ENCODE assay signal across 24 cellular contexts in the genomic region with DNA sequence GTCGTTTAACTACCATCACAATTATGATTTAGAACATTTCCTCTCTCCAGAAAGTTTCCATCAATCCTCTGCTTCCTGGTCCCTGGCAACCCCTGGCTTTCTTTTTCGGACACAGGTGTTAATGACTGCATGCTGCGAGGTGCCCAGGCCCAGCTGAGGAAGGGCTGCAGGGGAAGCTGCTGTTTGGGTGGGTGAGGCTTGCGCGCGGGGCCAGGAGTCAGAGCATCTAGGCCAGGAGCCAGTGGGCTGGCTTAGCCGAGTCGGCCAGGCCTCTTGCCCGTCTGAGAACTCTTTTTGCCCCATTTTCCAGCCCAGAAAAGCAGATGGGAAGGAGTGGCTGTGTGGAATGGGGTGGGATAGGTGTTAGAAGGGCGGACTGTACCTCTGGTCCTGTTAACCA. TPM values are rescaled to one million over a fixed set of nuclear protein-coding genes. Genes with fewer than 3 reads are reported as not detected.
A peak's percentile ranks its signal among the peaks of the same experiment; 100 is the strongest.
DNase-seq lines count a peak whose midpoint lies in the region; FAIRE-seq and TF ChIP-seq lines count a peak whose summit lies in the region.
"Had no signal": no experiment of that assay in that cellular context is flagged by ENCODE, and none has a peak within 500 bp of the region (broad histone marks: within the 10 kb centered on the region; RNA-seq: fewer than 3 reads in every experiment).

No MANE protein-coding gene starts in this region.

- intact Hi-C loops in spleen (cut with DNase I; ENCODE audit: low total_unique reads) = no loop called here

- TF ChIP-seq POLR2A in H1 (IDR thresholded peaks at IDR 0.05; ENCODE audit: control extremely low read depth in 1 of 2, low read depth in 2 of 2, low read length in 2 of 2) (no peak), spleen (IDR thresholded peaks at IDR 0.05) (no peak)

- H2AK5ac ChIP-seq in H1 (ENCODE audit: low read depth, low read length) = no peak overlapping the region
- no peak overlapping the region for H2AK5ac ChIP-seq in mesendoderm (ENCODE audit: low read length)

- H4K20me1 ChIP-seq in H1 (replicated peaks in 1 of 2; ENCODE audit: control insufficient read depth in 1 of 2, insufficient read depth in 2 of 2, low read length in 2 of 2) = no peaks in the 10 kb centered on the region

- no peaks in the 10 kb centered on the region; a peak in 1 of 7 replicates for H3K27me3 ChIP-seq in H1 (replicated peaks in 1 of 4; ENCODE audit: control insufficient read depth in 3 of 4, extremely low read depth in 1 of 4, insufficient read depth in 3 of 4, low read length in 3 of 4)
- H3K27me3 ChIP-seq in spleen (replicated peaks in 1 of 7) = no peaks in the 10 kb centered on the region
- H3K27me3 ChIP-seq in mesendoderm (ENCODE audit: insufficient read depth, low read length, poor library complexity) = no peaks in the 10 kb centered on the region

- no peak overlapping the region for H4K8ac ChIP-seq in H1 (ENCODE audit: extremely low read depth, insufficient read depth, low read length)
- H4K8ac ChIP-seq in mesendoderm (ENCODE audit: low read depth, low read length) = no peak overlapping the region

- H3K23ac ChIP-seq in H1 (ENCODE audit: insufficient read length) (no peak overlapping the region), mesendoderm (ENCODE audit: low read length) (no peak overlapping the region)

- H3K9ac ChIP-seq in H1 (replicated peaks in 1 of 4; ENCODE audit: extremely low read depth in 1 of 4, low read depth in 3 of 4, low read length in 3 of 4) = no peak overlapping the region
- H3K9ac ChIP-seq in mesendoderm (ENCODE audit: low read length) = no peak overlapping the region

- no peak overlapping the region; the same call in 1 of the 2 replicates for H2BK20ac ChIP-seq in H1 (ENCODE audit: low read length)

- no peaks in the 10 kb centered on the region for H3K9me3 ChIP-seq in H1 (ENCODE audit: insufficient read depth in 2 of 2, low read depth in 1 of 2, low read length in 1 of 2)
- no peaks in the 10 kb centered on the region for H3K9me3 ChIP-seq in spleen
- H3K9me3 ChIP-seq: Caco-2 had no signal

- peak; percentile 32 for DNase-seq in D341Med (ENCODE audit: low spot score)
- DNase-seq in H1 (ENCODE audit: low read depth in 1 of 2, low spot score in 2 of 2) = no peak
- peak; percentile 45 for DNase-seq in mesenteric fat pad (ENCODE audit: low spot score)
- DNase-seq in spleen = peak; percentile 43
- no peak for DNase-seq in SIG-M5 treated with dmso at 0.1 percent for 504 hours (lab: John Stamatoyannopoulos, UW; ENCODE audit: unreplicated experiment)
- DNase-seq in mesendoderm = no peak
- DNase-seq in T-helper 1 cell = no peak
- DNase-seq: C1 segment of cervical spinal cord; Caco-2; CD8-positive, alpha-beta T cell; DMS 273 treated with DMSO at 0.1 percent for 48 hours; DMS79; EL; GDM1; NCI-H1048; NCI-H1694; NCI-H2029 treated with DMSO at 0.1 percent for 48 hours; NCI-H2227 treated with DMSO at 0.1 percent for 48 hours; NCI-H510A; SHP77 treated with DMSO at 0.1 percent for 48 hours had no signal

- H3K18ac ChIP-seq in H1 (ENCODE audit: extremely low read depth, low read length) = no peak overlapping the region
- no peak overlapping the region for H3K18ac ChIP-seq in mesendoderm (ENCODE audit: low read length)

- H3K23me2 ChIP-seq in H1 (ENCODE audit: low read depth, low read length) = no peaks in the 10 kb centered on the region

- H3K79me1 ChIP-seq in H1 (ENCODE audit: low read depth, low read length) (no peaks in the 10 kb centered on the region), mesendoderm (ENCODE audit: low read length) (no peaks in the 10 kb centered on the region)

- no peak overlapping the region for H3K14ac ChIP-seq in H1 (ENCODE audit: insufficient read length)

- no peak overlapping the region for H4K91ac ChIP-seq in H1 (replicated peaks; ENCODE audit: insufficient read length, low read length)

- POLR2A ChIA-PET in H1 (lab: Charles Lee; ENCODE audit: partially characterized antibody) = no interaction called here

- H3K4me3 ChIP-seq in H1 (ENCODE audit: extremely low read depth in 1 of 4, insufficient read depth in 2 of 4, low read depth in 3 of 4, low read length in 4 of 4) (no peak overlapping the region), spleen (no peak overlapping the region), mesendoderm (ENCODE audit: low read length) (no peak overlapping the region)
- H3K4me3 ChIP-seq: SK-N-MC had no signal

- H2BK5ac ChIP-seq in H1 (ENCODE audit: low read depth, low read length) (peak overlapping the region; percentile 12; the same call in 1 of the 2 replicates), mesendoderm (ENCODE audit: low read length) (no peak overlapping the region)

- CTCF ChIA-PET in H1 (lab: Charles Lee; ENCODE audit: partially characterized antibody) = interaction anchor here (1.0 to 3.3 kb wide), 7 partner anchors 8 to 119 kb away, joined by 3 to 12 read pairs (median 6); no protein-coding TSS in a partner anchor

- H4K5ac ChIP-seq in H1 (ENCODE audit: insufficient read length, low read depth, low read length) (no peak overlapping the region), mesendoderm (ENCODE audit: low read length) (no peak overlapping the region)

- H2BK12ac ChIP-seq in H1 (ENCODE audit: low read depth, low read length) = peak overlapping the region; percentile 10; the same call in 1 of the 2 replicates

- TF ChIP-seq EP300 in H1 (IDR thresholded peaks at IDR 0.05; ENCODE audit: borderline replicate concordance in 1 of 2, low read depth in 2 of 2, low read length in 2 of 2) = no peak

- no peak overlapping the region for H2AFZ ChIP-seq in H1 (ENCODE audit: low read length)

- H2BK120ac ChIP-seq in H1 (replicated peaks; ENCODE audit: low read depth, low read length) (no peak overlapping the region), mesendoderm (ENCODE audit: low read depth, low read length) (no peak overlapping the region)

- TF ChIP-seq RAD21 in H1 (IDR thresholded peaks at IDR 0.05 in 1 of 2, conservative IDR thresholded peaks at IDR 0.05 in 1 of 2; ENCODE audit: low read depth in 2 of 2, low read length in 2 of 2) = no peak

- TF ChIP-seq CTCF in H1 (IDR thresholded peaks at IDR 0.05; ENCODE audit: control extremely low read depth in 1 of 3, insufficient read depth in 1 of 3, low read depth in 1 of 3, low read length in 3 of 3) = no peak
- TF ChIP-seq CTCF in spleen (IDR thresholded peaks at IDR 0.05 in 8 of 11, conservative IDR thresholded peaks at IDR 0.05 in 3 of 11) = no peak

- H3K27ac ChIP-seq in H1 (ENCODE audit: low read depth, low read length) (no peak overlapping the region), spleen (no peak overlapping the region), mesendoderm (ENCODE audit: low read depth, low read length) (no peak overlapping the region)
- H3K27ac ChIP-seq: HL-60, SK-N-MC had no signal

- no peak for FAIRE-seq in H1 (lab: Jason Lieb, UNC)
- FAIRE-seq: GM12891, H54 had no signal

- H3K56ac ChIP-seq in H1 (replicated peaks; ENCODE audit: insufficient read length, low read depth, low read length) = no peak overlapping the region
- no peak overlapping the region for H3K56ac ChIP-seq in mesendoderm (ENCODE audit: low read length)

- WGBS in H1 (ENCODE audit: extremely low coverage in 1 of 2, insufficient coverage in 1 of 2, insufficient read length in 1 of 2, insufficient replicate concordance in 2 of 2, low coverage in 1 of 2, low lambda C conversion rate in 2 of 2, missing lambda C conversion rate in 1 of 2), 2 experiments = 84% methylated on average over 10 of the region's 10 CpGs; no CpG with 5 or more reads in 1 of the 2 experiments
- WGBS in spleen, 5 donors = 81 to 94% (median 85%) methylated on average over 10 of the region's 10 CpGs
- WGBS in mesendoderm (ENCODE audit: extremely low coverage, insufficient coverage, low lambda C conversion rate) = no CpG with 5 or more reads among the region's 10 CpGs

- H3K36me3 ChIP-seq in H1 (ENCODE audit: control insufficient read depth in 2 of 4, insufficient read depth in 4 of 4, low read length in 3 of 4) (no peaks in the 10 kb centered on the region), spleen (no peaks in the 10 kb centered on the region), mesendoderm (ENCODE audit: control insufficient read depth, insufficient read depth, low read length) (no peaks in the 10 kb centered on the region)

- H3K4me2 ChIP-seq in H1 (ENCODE audit: insufficient read depth in 1 of 2, low read depth in 2 of 2, low read length in 2 of 2) (no peak overlapping the region), mesendoderm (ENCODE audit: low read length) (no peak overlapping the region)

- no peak overlapping the region for H3K4ac ChIP-seq in H1 (replicated peaks; ENCODE audit: insufficient read length, low read depth, low read length)
- H3K4ac ChIP-seq in mesendoderm (ENCODE audit: low read depth, low read length) = no peak overlapping the region

- H2BK15ac ChIP-seq in H1 (ENCODE audit: low read length) = no peak overlapping the region
- H2BK15ac ChIP-seq in mesendoderm (replicated peaks; ENCODE audit: low read depth) = no peak overlapping the region

- H3K4me1 ChIP-seq in H1 (replicated peaks in 1 of 4; ENCODE audit: control insufficient read depth in 3 of 4, insufficient read depth in 4 of 4, low read length in 3 of 4) (peaks cover 11 to 31% (median 22%) of the 10 kb centered on the region in 4 experiments), spleen (peaks cover 0 to 14% (median 0%) of the 10 kb centered on the region in 6 donors), mesendoderm (ENCODE audit: control insufficient read depth, low read depth, low read length) (no peaks in the 10 kb centered on the region)
- H3K4me1 ChIP-seq: Caco-2 had no signal

- H3K79me2 ChIP-seq in H1 (ENCODE audit: control insufficient read depth in 1 of 2, insufficient read depth in 2 of 2, low read length in 2 of 2) (no peaks in the 10 kb centered on the region), mesendoderm (ENCODE audit: control insufficient read depth, insufficient read depth, low read length) (no peaks in the 10 kb centered on the region)

TF ChIP-seq in H1, 55 proteins besides CTCF, POLR2A, EP300 and RAD21 (continues in another document):
- TF ChIP-seq CBX8 (IDR thresholded peaks at IDR 0.05; ENCODE audit: borderline replicate concordance, low read depth, low read length) (no peak), PHF8 (conservative IDR thresholded peaks at IDR 0.05; ENCODE audit: low read depth, low read length) (no peak), RNF2 (IDR thresholded peaks at IDR 0.05; ENCODE audit: borderline replicate concordance, low read depth, low read length, missing control alignments, poor library complexity, severe bottlenecking) (no peak)

RNA-seq across cellular contexts. Expression of a gene that starts 51.5 kb away (rescaled TPM):
- total RNA-seq in H1 (2021; fragmentation: NEBNext Ultra II Directional; extraction: Animal tissue kit (Norgen Biotek cat#: 25700)) = 42.7 and 43.6 TPM in 2 replicates
- polyA plus RNA-seq in H1 (2011; rRNA removed) = 9.9 and 12.2 TPM in 2 replicates
- 6.1 TPM for polyA plus RNA-seq in H1 (2011; cell fraction: cytosol; rRNA removed)
- 21.8 TPM for polyA plus RNA-seq in H1 (2011; cell fraction: nucleus; rRNA removed)
- 18.4 to 24.2 TPM (median 23.3 TPM) in 4 replicates for polyA plus RNA-seq in H1 (2012, experiment 1 of 2)
- polyA plus RNA-seq in H1 (2012, experiment 2 of 2) = 6.4 TPM
- polyA plus RNA-seq in H1 (2013, experiment 1 of 2) = 16.4 TPM
- polyA plus RNA-seq in H1 (2013, experiment 2 of 2) = 14.6 TPM
- 23.8 and 26.1 TPM in 2 replicates for polyA minus RNA-seq in H1 (2011; rRNA and poly(A)+ RNA removed)
- polyA minus RNA-seq in H1 (2011; cell fraction: cytosol; rRNA and poly(A)+ RNA removed) = 24.7 TPM
- polyA minus RNA-seq in H1 (2011; cell fraction: nucleus; rRNA and poly(A)+ RNA removed) = 27.6 TPM
- total RNA-seq in mesenteric fat pad = 133 TPM
- 10 to 100 TPM; 15.7 to 37.2 (median 27.4) TPM for total RNA-seq in spleen
- 1 to 10 TPM; 1.1 to 3.5 (median 1.2) TPM for polyA plus RNA-seq in spleen
- polyA plus RNA-seq in mesendoderm (2013, experiment 1 of 2) = 8.1 TPM
- 8.5 TPM for polyA plus RNA-seq in mesendoderm (2013, experiment 2 of 2)

Comparison
In these comparisons a context has a peak if more than half of its experiments do, and no peak if none do; other contexts are left out.
1. DNase-seq: peak in D341Med (single experiment), mesenteric fat pad (single experiment) and spleen (single experiment); none in H1 (0 of 2), SIG-M5 treated with dmso at 0.1 percent for 504 hours (single experiment), mesendoderm (single experiment) and T-helper 1 cell (0 of 5).